8 cellular contexts compared by ENCODE assay signal in the genomic region with DNA sequence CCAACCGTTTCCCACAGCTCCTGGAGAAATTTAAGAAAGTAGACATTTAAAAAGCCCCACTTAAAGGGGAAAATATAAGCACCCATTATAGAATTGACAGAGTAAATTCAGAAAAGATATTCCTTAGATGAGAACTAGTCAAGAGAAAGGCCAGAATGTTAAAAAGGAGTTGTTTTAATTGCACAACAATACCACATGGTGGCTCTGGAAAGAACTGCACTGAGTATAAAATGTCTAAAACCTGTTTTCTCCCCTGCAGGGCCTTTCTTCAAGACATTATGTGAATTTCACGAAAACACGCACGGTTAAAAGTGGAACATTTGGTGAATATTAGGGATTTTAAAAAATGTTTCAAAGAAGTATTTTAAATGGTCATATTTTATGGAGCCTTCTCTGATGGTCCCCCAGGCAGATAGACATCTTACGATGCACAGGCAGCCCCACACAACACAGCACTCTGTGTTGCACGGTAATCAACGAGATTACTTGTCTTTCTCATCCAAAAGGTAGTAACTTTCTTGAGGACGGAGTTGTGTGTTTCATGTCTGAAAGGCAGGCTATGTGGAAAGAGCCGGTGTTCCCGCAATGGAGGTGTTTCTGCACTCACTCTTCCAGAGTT.
DNase-seq lines count a peak whose midpoint lies in the region; ATAC-seq and TF ChIP-seq lines count a peak whose summit lies in the region.

No MANE protein-coding gene starts in this region.

- no peak overlapping the region for H3K4me3 Mint-ChIP-seq in naive thymus-derived CD4-positive, alpha-beta T cell

- H3K9me3 Mint-ChIP-seq in naive thymus-derived CD4-positive, alpha-beta T cell: peaks cover 0 to 3% (median 0%) of the 10 kb centered on the region in 11 donors

- H3K9me2 ChIP-seq in hepatocyte (replicated peaks; ENCODE audit: insufficient read depth): no peaks in the 10 kb centered on the region

- H3K27ac Mint-ChIP-seq in naive thymus-derived CD4-positive, alpha-beta T cell: no peak overlapping the region

- H3K27ac ChIP-seq in hepatocyte: no peak overlapping the region
- H3K27ac ChIP-seq in naive thymus-derived CD4-positive, alpha-beta T cell (ENCODE audit: low read depth, low read length): no peak overlapping the region

- TF ChIP-seq CTCF in hepatocyte (IDR thresholded peaks at IDR 0.05; ENCODE audit: poor library complexity): peak; percentile 70

- no peaks in the 10 kb centered on the region for H3K4me1 Mint-ChIP-seq in naive thymus-derived CD4-positive, alpha-beta T cell

- no peak overlapping the region for H3K4me2 ChIP-seq in hepatocyte

- H3K4me1 ChIP-seq in adipocyte (ENCODE audit: control insufficient read depth, insufficient read depth, low read length) (peaks cover 4% of the 10 kb centered on the region), hepatocyte (ENCODE audit: insufficient read depth) (no peaks in the 10 kb centered on the region)
- H3K4me1 ChIP-seq in naive thymus-derived CD4-positive, alpha-beta T cell (ENCODE audit: control insufficient read depth in 2 of 2, insufficient read depth in 2 of 2, low read length in 2 of 2): no peaks in the 10 kb centered on the region

- peak; percentile 48 for DNase-seq in A172 (ENCODE audit: low spot score)
- DNase-seq in HPDE6-E6E7 (ENCODE audit: extremely low spot score): peak; percentile 13
- DNase-seq in adipocyte (ENCODE audit: low read depth): peak; percentile 79
- DNase-seq in hepatocyte (ENCODE audit: low spot score): peak; percentile 25
- DNase-seq in NCI-H2196 treated with DMSO at 0.1 percent for 48 hours (lab: John Stamatoyannopoulos, UW; ENCODE audit: unreplicated experiment): no peak
- no peak for DNase-seq in naive thymus-derived CD4-positive, alpha-beta T cell

- H4K20me1 ChIP-seq in hepatocyte (ENCODE audit: insufficient read depth, poor library complexity, severe bottlenecking): no peaks in the 10 kb centered on the region

- H3K27me3 ChIP-seq in adipocyte (replicated peaks; ENCODE audit: control insufficient read depth, insufficient read depth, low read length): no peaks in the 10 kb centered on the region
- H3K27me3 ChIP-seq in hepatocyte: no peaks in the 10 kb centered on the region
- H3K27me3 ChIP-seq in naive thymus-derived CD4-positive, alpha-beta T cell (ENCODE audit: control insufficient read depth in 2 of 2, insufficient read depth in 2 of 2, low read length in 2 of 2): no peaks in the 10 kb centered on the region

- no peak for ATAC-seq in HG02759 (IDR thresholded peaks at IDR 0.05; ENCODE audit: unreplicated experiment)
- no peak for ATAC-seq in GM18873 (IDR thresholded peaks at IDR 0.05; ENCODE audit: low FRiP score, unreplicated experiment)
- ATAC-seq in naive thymus-derived CD4-positive, alpha-beta T cell: no peak

- no peaks in the 10 kb centered on the region for H3K36me3 Mint-ChIP-seq in naive thymus-derived CD4-positive, alpha-beta T cell

- no peak overlapping the region for H2AFZ ChIP-seq in hepatocyte

- H3K79me2 ChIP-seq in hepatocyte: no peaks in the 10 kb centered on the region

- 69% methylated on average over 10 of the region's 10 CpGs for WGBS in hepatocyte (ENCODE audit: low lambda C conversion rate, missing lambda C conversion rate)

- peaks cover 0 to 13% (median 10%) of the 10 kb centered on the region in 5 donors for H3K27me3 Mint-ChIP-seq in naive thymus-derived CD4-positive, alpha-beta T cell

- H3K9ac ChIP-seq in adipocyte (ENCODE audit: low read length): no peak overlapping the region

- POLR2A ChIA-PET in naive thymus-derived CD4-positive, alpha-beta T cell (lab: Charles Lee): no interaction called here

- CTCF ChIA-PET in naive thymus-derived CD4-positive, alpha-beta T cell (lab: Charles Lee): no interaction called here

- H3K9me3 ChIP-seq in adipocyte (ENCODE audit: control insufficient read depth, low read length) (no peaks in the 10 kb centered on the region), hepatocyte (ENCODE audit: low read depth) (no peaks in the 10 kb centered on the region)
- no peaks in the 10 kb centered on the region for H3K9me3 ChIP-seq in naive thymus-derived CD4-positive, alpha-beta T cell (ENCODE audit: control insufficient read depth in 2 of 3, low read length in 3 of 3)

- H3K36me3 ChIP-seq in adipocyte (ENCODE audit: control insufficient read depth, insufficient read depth, low read length, severe bottlenecking) (no peaks in the 10 kb centered on the region), hepatocyte (replicated peaks; ENCODE audit: insufficient read depth, low read depth) (no peaks in the 10 kb centered on the region)
- no peaks in the 10 kb centered on the region for H3K36me3 ChIP-seq in naive thymus-derived CD4-positive, alpha-beta T cell (ENCODE audit: control insufficient read depth in 2 of 3, insufficient read depth in 3 of 3, low read length in 3 of 3)

- H3K4me3 ChIP-seq in adipocyte (ENCODE audit: low read length) (no peak overlapping the region), hepatocyte (no peak overlapping the region)
- no peak overlapping the region for H3K4me3 ChIP-seq in naive thymus-derived CD4-positive, alpha-beta T cell (ENCODE audit: low read length)

- intact Hi-C loops in naive thymus-derived CD4-positive, alpha-beta T cell (cut with micrococcal nuclease): no loop called here

Comparison
In these comparisons a context has a peak if more than half of its experiments do, and no peak if none do; other contexts are left out.
1. DNase-seq: peak in A172 (single experiment), HPDE6-E6E7 (single experiment), adipocyte (single experiment) and hepatocyte (single experiment); none in NCI-H2196 treated with DMSO at 0.1 percent for 48 hours (single experiment) and naive thymus-derived CD4-positive, alpha-beta T cell (0 of 9).